Comparison of ENCODE assay signal across 2 cellular contexts in the genomic region with DNA sequence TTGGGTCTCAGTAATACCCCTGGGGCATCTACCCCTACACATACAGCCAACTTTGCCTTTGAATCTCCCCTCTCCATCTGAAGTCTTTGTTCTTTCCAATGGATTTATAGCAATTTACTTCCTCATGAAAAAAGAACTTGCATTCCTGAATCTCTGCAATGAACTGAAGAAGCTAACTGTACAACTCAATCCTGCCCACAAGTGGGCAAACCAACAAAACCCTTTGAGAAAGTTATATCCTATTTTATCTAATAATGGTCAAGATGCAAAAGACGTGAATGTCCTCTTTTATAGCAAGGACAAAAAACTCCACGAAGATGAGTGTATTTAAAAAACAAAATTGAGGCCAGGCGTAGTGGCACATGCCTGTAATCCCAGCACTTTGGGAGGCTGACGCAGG.
TF ChIP-seq lines count a peak whose summit lies in the region.

No MANE protein-coding gene starts in this region.

TF ChIP-seq in liver, 16 proteins besides CTCF, POLR2A, EP300 and RAD21 (continued from another document):
- TF ChIP-seq, protein P1, sequence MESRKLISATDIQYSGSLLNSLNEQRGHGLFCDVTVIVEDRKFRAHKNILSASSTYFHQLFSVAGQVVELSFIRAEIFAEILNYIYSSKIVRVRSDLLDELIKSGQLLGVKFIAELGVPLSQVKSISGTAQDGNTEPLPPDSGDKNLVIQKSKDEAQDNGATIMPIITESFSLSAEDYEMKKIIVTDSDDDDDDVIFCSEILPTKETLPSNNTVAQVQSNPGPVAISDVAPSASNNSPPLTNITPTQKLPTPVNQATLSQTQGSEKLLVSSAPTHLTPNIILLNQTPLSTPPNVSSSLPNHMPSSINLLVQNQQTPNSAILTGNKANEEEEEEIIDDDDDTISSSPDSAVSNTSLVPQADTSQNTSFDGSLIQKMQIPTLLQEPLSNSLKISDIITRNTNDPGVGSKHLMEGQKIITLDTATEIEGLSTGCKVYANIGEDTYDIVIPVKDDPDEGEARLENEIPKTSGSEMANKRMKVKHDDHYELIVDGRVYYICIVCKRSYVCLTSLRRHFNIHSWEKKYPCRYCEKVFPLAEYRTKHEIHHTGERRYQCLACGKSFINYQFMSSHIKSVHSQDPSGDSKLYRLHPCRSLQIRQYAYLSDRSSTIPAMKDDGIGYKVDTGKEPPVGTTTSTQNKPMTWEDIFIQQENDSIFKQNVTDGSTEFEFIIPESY (IDR thresholded peaks at IDR 0.05), result no peak
- TF ChIP-seq JUND (IDR thresholded peaks at IDR 0.05) (no peak), FOXA2 (IDR thresholded peaks at IDR 0.05) (no peak), SP1 (IDR thresholded peaks at IDR 0.05) (no peak), FOXA1 (IDR thresholded peaks at IDR 0.05) (no peak), EGR1 (IDR thresholded peaks at IDR 0.05; ENCODE audit: low read depth in 2 of 2) (no peak), HNF4G (IDR thresholded peaks at IDR 0.05) (no peak), MAX (IDR thresholded peaks at IDR 0.05) (no peak)

TF ChIP-seq in HepG2, 621 proteins besides CTCF, POLR2A, EP300 and RAD21 (continued from another document):
- TF ChIP-seq ZNF12 (CRISPR knock-in tag; IDR thresholded peaks at IDR 0.05) (no peak), ZNF569 (CRISPR knock-in tag; IDR thresholded peaks at IDR 0.05; ENCODE audit: borderline replicate concordance) (no peak), NFE2 (CRISPR knock-in tag; IDR thresholded peaks at IDR 0.05) (no peak), FIP1L1 (IDR thresholded peaks at IDR 0.05; ENCODE audit: borderline replicate concordance, insufficient read depth, low read depth, low read length) (no peak), ZBTB20 (CRISPR knock-in tag; IDR thresholded peaks at IDR 0.05; ENCODE audit: borderline replicate concordance, low read depth) (no peak), TBP (CRISPR knock-in tag; IDR thresholded peaks at IDR 0.05) (no peak), AHR (CRISPR knock-in tag; IDR thresholded peaks at IDR 0.05) (no peak), FUBP1 (CRISPR knock-in tag; IDR thresholded peaks at IDR 0.05; ENCODE audit: borderline replicate concordance) (no peak), FOXK2 (IDR thresholded peaks at IDR 0.05) (no peak), RXRB (CRISPR knock-in tag; IDR thresholded peaks at IDR 0.05; ENCODE audit: borderline replicate concordance) (no peak), MNT (IDR thresholded peaks at IDR 0.05) (no peak), ZNF740 (CRISPR knock-in tag; IDR thresholded peaks at IDR 0.05) (no peak), SOX6 (IDR thresholded peaks at IDR 0.05) (no peak), SOX6 (CRISPR knock-in tag; IDR thresholded peaks at IDR 0.05) (no peak), MBD4 (IDR thresholded peaks at IDR 0.05; ENCODE audit: borderline replicate concordance, low read length) (no peak)
- TF ChIP-seq, protein P2, sequence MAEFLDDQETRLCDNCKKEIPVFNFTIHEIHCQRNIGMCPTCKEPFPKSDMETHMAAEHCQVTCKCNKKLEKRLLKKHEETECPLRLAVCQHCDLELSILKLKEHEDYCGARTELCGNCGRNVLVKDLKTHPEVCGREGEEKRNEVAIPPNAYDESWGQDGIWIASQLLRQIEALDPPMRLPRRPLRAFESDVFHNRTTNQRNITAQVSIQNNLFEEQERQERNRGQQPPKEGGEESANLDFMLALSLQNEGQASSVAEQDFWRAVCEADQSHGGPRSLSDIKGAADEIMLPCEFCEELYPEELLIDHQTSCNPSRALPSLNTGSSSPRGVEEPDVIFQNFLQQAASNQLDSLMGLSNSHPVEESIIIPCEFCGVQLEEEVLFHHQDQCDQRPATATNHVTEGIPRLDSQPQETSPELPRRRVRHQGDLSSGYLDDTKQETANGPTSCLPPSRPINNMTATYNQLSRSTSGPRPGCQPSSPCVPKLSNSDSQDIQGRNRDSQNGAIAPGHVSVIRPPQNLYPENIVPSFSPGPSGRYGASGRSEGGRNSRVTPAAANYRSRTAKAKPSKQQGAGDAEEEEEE (CRISPR knock-in tag; IDR thresholded peaks at IDR 0.05; ENCODE audit: borderline replicate concordance), result no peak
- TF ChIP-seq, protein P3, sequence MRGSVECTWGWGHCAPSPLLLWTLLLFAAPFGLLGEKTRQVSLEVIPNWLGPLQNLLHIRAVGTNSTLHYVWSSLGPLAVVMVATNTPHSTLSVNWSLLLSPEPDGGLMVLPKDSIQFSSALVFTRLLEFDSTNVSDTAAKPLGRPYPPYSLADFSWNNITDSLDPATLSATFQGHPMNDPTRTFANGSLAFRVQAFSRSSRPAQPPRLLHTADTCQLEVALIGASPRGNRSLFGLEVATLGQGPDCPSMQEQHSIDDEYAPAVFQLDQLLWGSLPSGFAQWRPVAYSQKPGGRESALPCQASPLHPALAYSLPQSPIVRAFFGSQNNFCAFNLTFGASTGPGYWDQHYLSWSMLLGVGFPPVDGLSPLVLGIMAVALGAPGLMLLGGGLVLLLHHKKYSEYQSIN (CRISPR knock-in tag; IDR thresholded peaks at IDR 0.05; ENCODE audit: borderline replicate concordance), result no peak
